Comparison of ENCODE assay signal across 8 cellular contexts in genomic region chr10:87635498-87636312, GRCh38. TPM values are rescaled to one million over a fixed set of nuclear protein-coding genes. Genes with fewer than 3 reads are reported as not detected.
DNase-seq lines count a peak whose midpoint lies in the region; ATAC-seq and TF ChIP-seq lines count a peak whose summit lies in the region.

No MANE protein-coding gene starts in this region.

- H3K27me3 ChIP-seq in lower lobe of right lung (ENCODE audit: low read depth), result no peaks in the 10 kb centered on the region

- H3K36me3 ChIP-seq in lower lobe of right lung, result no peaks in the 10 kb centered on the region

- no peaks in the 10 kb centered on the region for H3K4me1 ChIP-seq in lower lobe of right lung

- TF ChIP-seq CTCF in lower lobe of right lung (IDR thresholded peaks at IDR 0.05) (no peak), omental fat pad (IDR thresholded peaks at IDR 0.05) (no peak)

- no peak overlapping the region for H3K4me3 ChIP-seq in lower lobe of right lung

- peak; percentile 34 to 55 for DNase-seq in activated CD4-positive, alpha-beta T cell treated with anti-CD3 and anti-CD28 coated beads, Interleukin-2, amount 50 U/mL, for 48 hours
- DNase-seq in lower lobe of right lung (no peak), GM19240 (ENCODE audit: insufficient read length, low spot score) (no peak), omental fat pad (ENCODE audit: low spot score) (no peak), HuH-7 (ENCODE audit: low spot score) (no peak)
- no peak for DNase-seq in activated CD8-positive, alpha-beta memory T cell treated with anti-CD3 and anti-CD28 coated beads, Interleukin-2, amount 50 U/mL, for 4 hours

- ATAC-seq in GM18508 (IDR thresholded peaks at IDR 0.05; ENCODE audit: insufficient read depth, unreplicated experiment), result peak; percentile 88
- peak; percentile 62 for ATAC-seq in HG03196 (IDR thresholded peaks at IDR 0.05; ENCODE audit: unreplicated experiment)
- ATAC-seq in lower lobe of right lung, result peak; percentile 84 to 90
- no peak for ATAC-seq in omental fat pad (ENCODE audit: low FRiP score)

- H3K9me3 ChIP-seq in lower lobe of right lung, result no peaks in the 10 kb centered on the region

- intact Hi-C loops in lower lobe of right lung (cut with DNase I), result no loop called here

- H3K27ac ChIP-seq in lower lobe of right lung, result peak overlapping the region; percentile 24

RNA-seq across cellular contexts. Expression of gene PAPSS2, which starts 24.0 kb away (rescaled TPM):
- total RNA-seq in lower lobe of right lung (137 TPM), omental fat pad (100 to 1,000 TPM in 1 of 4 donors, 10 to 100 TPM in 3; 57.1 to 101 (median 67.0) TPM)

Comparison
In these comparisons a context has a peak if more than half of its experiments do, and no peak if none do; other contexts are left out.
1. DNase-seq: peak in activated CD4-positive, alpha-beta T cell treated with anti-CD3 and anti-CD28 coated beads, Interleukin-2, amount 50 U/mL, for 48 hours (2 of 2); none in lower lobe of right lung (single experiment), GM19240 (single experiment), omental fat pad (single experiment), activated CD8-positive, alpha-beta memory T cell treated with anti-CD3 and anti-CD28 coated beads, Interleukin-2, amount 50 U/mL, for 4 hours (single experiment) and HuH-7 (single experiment).